In genomic region chr3:142931222-142931621, GRCh38 we compare ENCODE assay signal across 8 cellular contexts. TPM values are rescaled to one million over a fixed set of nuclear protein-coding genes. Genes with fewer than 3 reads are reported as not detected.
DNase-seq lines count a peak whose midpoint lies in the region; ATAC-seq and TF ChIP-seq lines count a peak whose summit lies in the region.

No MANE protein-coding gene starts in this region.

- no peaks in the 10 kb centered on the region for H3K36me3 Mint-ChIP-seq in activated T-cell treated with anti-CD3 and anti-CD28 coated beads, Interleukin-2, amount 50 U/mL, for 72 hours (ENCODE audit: insufficient read depth in 2 of 2)
- no peaks in the 10 kb centered on the region for H3K36me3 Mint-ChIP-seq in activated T-cell treated with anti-CD3 and anti-CD28 coated beads, Interleukin-2, amount 50 U/mL, for 24 hours (ENCODE audit: low read depth)
- no peaks in the 10 kb centered on the region for H3K36me3 Mint-ChIP-seq in stimulated activated memory B cell treated with anti-CD40 and anti-IgM and Interleukin-4, amounts not matched to agents 10 μg/mL and 1 μg/mL and 100 μg/mL, for 72 hours

- peak; percentile 62 for ATAC-seq in activated T-cell treated with anti-CD3 and anti-CD28 coated beads, Interleukin-2, amount 50 U/mL, for 72 hours (replicated peaks in 1 of 2)
- ATAC-seq in HG03064 (IDR thresholded peaks at IDR 0.05; ENCODE audit: low read depth, unreplicated experiment) = peak; percentile 65
- ATAC-seq in stimulated activated memory B cell treated with anti-CD40 and anti-IgM and Interleukin-4, amounts not matched to agents 10 μg/mL and 1 μg/mL and 100 μg/mL, for 72 hours = peak; percentile 74

- no peak overlapping the region for H3K27ac Mint-ChIP-seq in activated T-cell treated with anti-CD3 and anti-CD28 coated beads, Interleukin-2, amount 50 U/mL, for 72 hours
- H3K27ac Mint-ChIP-seq in activated T-cell treated with anti-CD3 and anti-CD28 coated beads, Interleukin-2, amount 50 U/mL, for 24 hours = no peak overlapping the region
- H3K27ac Mint-ChIP-seq in stimulated activated memory B cell treated with anti-CD40 and anti-IgM and Interleukin-4, amounts not matched to agents 10 μg/mL and 1 μg/mL and 100 μg/mL, for 72 hours = no peak overlapping the region

- no peak overlapping the region for H3K4me3 Mint-ChIP-seq in activated T-cell treated with anti-CD3 and anti-CD28 coated beads, Interleukin-2, amount 50 U/mL, for 72 hours
- no peak overlapping the region for H3K4me3 Mint-ChIP-seq in activated T-cell treated with anti-CD3 and anti-CD28 coated beads, Interleukin-2, amount 50 U/mL, for 24 hours
- H3K4me3 Mint-ChIP-seq in stimulated activated memory B cell treated with anti-CD40 and anti-IgM and Interleukin-4, amounts not matched to agents 10 μg/mL and 1 μg/mL and 100 μg/mL, for 72 hours = no peak overlapping the region

- 84 to 87% (median 87%) methylated on average over 6 of the region's 6 CpGs for WGBS in ovary, 3 donors
- WGBS in tibial nerve, 2 donors = 76 to 84% methylated on average over 6 of the region's 6 CpGs

- H3K4me3 ChIP-seq in Peyer's patch = no peak overlapping the region
- H3K4me3 ChIP-seq in ovary = no peak overlapping the region
- H3K4me3 ChIP-seq in tibial nerve = no peak overlapping the region

- no peaks in the 10 kb centered on the region for H3K4me1 Mint-ChIP-seq in activated T-cell treated with anti-CD3 and anti-CD28 coated beads, Interleukin-2, amount 50 U/mL, for 72 hours (ENCODE audit: low read depth)
- no peaks in the 10 kb centered on the region for H3K4me1 Mint-ChIP-seq in activated T-cell treated with anti-CD3 and anti-CD28 coated beads, Interleukin-2, amount 50 U/mL, for 24 hours (ENCODE audit: low read depth)
- H3K4me1 Mint-ChIP-seq in stimulated activated memory B cell treated with anti-CD40 and anti-IgM and Interleukin-4, amounts not matched to agents 10 μg/mL and 1 μg/mL and 100 μg/mL, for 72 hours = no peaks in the 10 kb centered on the region

- TF ChIP-seq EP300 in ovary (IDR thresholded peaks at IDR 0.05) (no peak), tibial nerve (IDR thresholded peaks at IDR 0.05) (no peak)

- H3K27ac ChIP-seq in Peyer's patch (no peak overlapping the region), ovary (no peak overlapping the region), tibial nerve (no peak overlapping the region)

- H3K27me3 ChIP-seq in Peyer's patch (no peaks in the 10 kb centered on the region), ovary (no peaks in the 10 kb centered on the region), tibial nerve (no peaks in the 10 kb centered on the region)

- H3K36me3 ChIP-seq in Peyer's patch (no peaks in the 10 kb centered on the region), ovary (no peaks in the 10 kb centered on the region), tibial nerve (no peaks in the 10 kb centered on the region)

- TF ChIP-seq POLR2A in Peyer's patch (IDR thresholded peaks at IDR 0.05) (no peak), ovary (IDR thresholded peaks at IDR 0.05) (no peak), tibial nerve (IDR thresholded peaks at IDR 0.05) (no peak)

- no peak for TF ChIP-seq CTCF in Peyer's patch (IDR thresholded peaks at IDR 0.05)
- no peak for TF ChIP-seq CTCF in ovary (IDR thresholded peaks at IDR 0.05)
- TF ChIP-seq CTCF in tibial nerve (IDR thresholded peaks at IDR 0.05) = no peak

- intact Hi-C loops in ovary (cut with DNase I) = no loop called here

- H3K27me3 Mint-ChIP-seq in activated T-cell treated with anti-CD3 and anti-CD28 coated beads, Interleukin-2, amount 50 U/mL, for 72 hours (ENCODE audit: low read depth) = peaks cover 19% of the 10 kb centered on the region
- peaks cover 10% of the 10 kb centered on the region for H3K27me3 Mint-ChIP-seq in activated T-cell treated with anti-CD3 and anti-CD28 coated beads, Interleukin-2, amount 50 U/mL, for 24 hours
- H3K27me3 Mint-ChIP-seq in stimulated activated memory B cell treated with anti-CD40 and anti-IgM and Interleukin-4, amounts not matched to agents 10 μg/mL and 1 μg/mL and 100 μg/mL, for 72 hours = peaks cover 13% of the 10 kb centered on the region

- H3K4me1 ChIP-seq in Peyer's patch (no peaks in the 10 kb centered on the region), ovary (ENCODE audit: insufficient read depth) (no peaks in the 10 kb centered on the region), tibial nerve (no peaks in the 10 kb centered on the region)

- peak; percentile 30 to 45 for DNase-seq in activated T-cell treated with anti-CD3 and anti-CD28 coated beads, Interleukin-2, amount 50 U/mL, for 72 hours
- DNase-seq in activated T-cell treated with anti-CD3 and anti-CD28 coated beads, Interleukin-2, amount 50 U/mL, for 24 hours = no peak
- DNase-seq in UCSD-AML1 (lab: John Stamatoyannopoulos, UW; ENCODE audit: unreplicated experiment) (peak; percentile 16), Peyer's patch (no peak), ovary (no peak), tibial nerve (ENCODE audit: low spot score in 2 of 2) (no peak)

- H3K9me3 ChIP-seq in Peyer's patch (no peaks in the 10 kb centered on the region), ovary (no peaks in the 10 kb centered on the region), tibial nerve (no peaks in the 10 kb centered on the region)

- H3K9me3 Mint-ChIP-seq in activated T-cell treated with anti-CD3 and anti-CD28 coated beads, Interleukin-2, amount 50 U/mL, for 72 hours = no peaks in the 10 kb centered on the region
- H3K9me3 Mint-ChIP-seq in activated T-cell treated with anti-CD3 and anti-CD28 coated beads, Interleukin-2, amount 50 U/mL, for 24 hours = no peaks in the 10 kb centered on the region
- H3K9me3 Mint-ChIP-seq in stimulated activated memory B cell treated with anti-CD40 and anti-IgM and Interleukin-4, amounts not matched to agents 10 μg/mL and 1 μg/mL and 100 μg/mL, for 72 hours = no peaks in the 10 kb centered on the region

RNA-seq across cellular contexts. Expression of gene PAQR9, which starts 32.3 kb away (rescaled TPM):
- total RNA-seq in activated T-cell treated with anti-CD3 and anti-CD28 coated beads, Interleukin-2, amount 50 U/mL, for 72 hours = not detected
- not detected for total RNA-seq in Peyer's patch
- total RNA-seq in ovary = under 1 TPM in 1 of 7 donors, not detected in 6; 0.08 TPM
- under 1 TPM; 0.04 to 0.07 TPM for polyA plus RNA-seq in ovary
- not detected for total RNA-seq in tibial nerve

RNA-seq across cellular contexts. Expression of gene PCOLCE2, which starts 42.3 kb away (rescaled TPM):
- not detected for total RNA-seq in activated T-cell treated with anti-CD3 and anti-CD28 coated beads, Interleukin-2, amount 50 U/mL, for 72 hours
- total RNA-seq in Peyer's patch = 1 to 10 TPM in 3 of 4 donors, not detected in 1; 2.3 to 3.2 (median 2.5) TPM
- 1 to 10 TPM; 1.5 to 4.9 (median 3.6) TPM for total RNA-seq in ovary
- polyA plus RNA-seq in ovary = 10 to 100 TPM in 1 of 2 donors, 1 to 10 TPM in 1; 3.2 to 47.9 TPM
- 100 to 1,000 TPM in 1 of 4 donors, 10 to 100 TPM in 3; 38.5 to 105 (median 59.1) TPM for total RNA-seq in tibial nerve

Comparison
In these comparisons a context has a peak if more than half of its experiments do, and no peak if none do; other contexts are left out.
1. DNase-seq: peak in activated T-cell treated with anti-CD3 and anti-CD28 coated beads, Interleukin-2, amount 50 U/mL, for 72 hours (2 of 2) and UCSD-AML1 (single experiment); none in activated T-cell treated with anti-CD3 and anti-CD28 coated beads, Interleukin-2, amount 50 U/mL, for 24 hours (single experiment), Peyer's patch (0 of 3), ovary (0 of 5) and tibial nerve (0 of 2).
2. RNA of gene PCOLCE2, which starts 42.3 kb away (total RNA-seq): 38.5 to 105 TPM in tibial nerve; 1.5 to 4.9 TPM in ovary, 2.3 to 3.2 TPM in Peyer's patch and not detected in activated T-cell treated with anti-CD3 and anti-CD28 coated beads, Interleukin-2, amount 50 U/mL, for 72 hours; every median in the first group is over 4 times any median in the second.
3. Peak in every context shown above with its lines, with median percentiles within 50 percentile points of each other: ATAC-seq.